Comparison of ENCODE assay signal across 1 cellular context in the genomic region with DNA sequence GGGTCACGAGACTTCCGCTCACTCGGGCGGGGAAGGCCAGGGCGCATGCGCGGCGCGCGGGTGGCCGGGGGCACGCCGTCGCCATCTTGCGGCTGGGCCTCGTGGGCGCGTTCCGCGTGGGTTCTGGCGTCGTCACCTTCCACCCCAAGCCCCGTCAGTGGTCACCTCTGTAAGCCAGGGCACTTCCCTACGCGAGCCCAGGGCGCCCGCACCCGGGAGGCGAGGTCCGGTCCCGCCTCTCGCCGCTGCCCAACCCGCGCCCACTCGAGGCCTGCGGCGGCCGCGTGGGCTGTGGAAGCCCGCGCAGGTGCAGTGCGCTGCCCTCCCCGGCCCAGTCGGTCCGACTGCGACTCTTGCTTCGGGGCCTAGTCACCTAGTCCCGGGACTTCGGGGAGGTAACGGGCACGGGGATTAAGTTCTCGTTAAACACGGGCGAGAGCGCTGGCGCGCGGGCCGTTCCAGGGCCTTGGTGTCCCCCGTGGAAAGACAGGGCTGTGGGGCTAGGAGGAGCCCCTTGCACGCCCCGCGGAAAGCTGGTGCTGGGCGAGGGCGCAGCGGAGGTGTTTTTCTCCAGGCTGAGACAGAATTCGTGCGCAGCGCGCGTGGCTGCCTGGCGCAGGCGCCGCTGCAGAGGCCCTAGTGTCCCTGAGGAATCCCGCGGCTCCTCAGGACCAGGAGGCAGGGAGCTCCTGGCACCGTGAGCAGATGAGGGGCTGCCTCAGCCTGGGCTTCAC.
A peak's percentile ranks its signal among the peaks of the same experiment; 100 is the strongest.
TF ChIP-seq lines count a peak whose summit lies in the region.

No MANE protein-coding gene starts in this region.

TF ChIP-seq in HepG2, 621 proteins besides CTCF, POLR2A, EP300 and RAD21 (continued from another document and continues in another):
- TF ChIP-seq, protein P1, sequence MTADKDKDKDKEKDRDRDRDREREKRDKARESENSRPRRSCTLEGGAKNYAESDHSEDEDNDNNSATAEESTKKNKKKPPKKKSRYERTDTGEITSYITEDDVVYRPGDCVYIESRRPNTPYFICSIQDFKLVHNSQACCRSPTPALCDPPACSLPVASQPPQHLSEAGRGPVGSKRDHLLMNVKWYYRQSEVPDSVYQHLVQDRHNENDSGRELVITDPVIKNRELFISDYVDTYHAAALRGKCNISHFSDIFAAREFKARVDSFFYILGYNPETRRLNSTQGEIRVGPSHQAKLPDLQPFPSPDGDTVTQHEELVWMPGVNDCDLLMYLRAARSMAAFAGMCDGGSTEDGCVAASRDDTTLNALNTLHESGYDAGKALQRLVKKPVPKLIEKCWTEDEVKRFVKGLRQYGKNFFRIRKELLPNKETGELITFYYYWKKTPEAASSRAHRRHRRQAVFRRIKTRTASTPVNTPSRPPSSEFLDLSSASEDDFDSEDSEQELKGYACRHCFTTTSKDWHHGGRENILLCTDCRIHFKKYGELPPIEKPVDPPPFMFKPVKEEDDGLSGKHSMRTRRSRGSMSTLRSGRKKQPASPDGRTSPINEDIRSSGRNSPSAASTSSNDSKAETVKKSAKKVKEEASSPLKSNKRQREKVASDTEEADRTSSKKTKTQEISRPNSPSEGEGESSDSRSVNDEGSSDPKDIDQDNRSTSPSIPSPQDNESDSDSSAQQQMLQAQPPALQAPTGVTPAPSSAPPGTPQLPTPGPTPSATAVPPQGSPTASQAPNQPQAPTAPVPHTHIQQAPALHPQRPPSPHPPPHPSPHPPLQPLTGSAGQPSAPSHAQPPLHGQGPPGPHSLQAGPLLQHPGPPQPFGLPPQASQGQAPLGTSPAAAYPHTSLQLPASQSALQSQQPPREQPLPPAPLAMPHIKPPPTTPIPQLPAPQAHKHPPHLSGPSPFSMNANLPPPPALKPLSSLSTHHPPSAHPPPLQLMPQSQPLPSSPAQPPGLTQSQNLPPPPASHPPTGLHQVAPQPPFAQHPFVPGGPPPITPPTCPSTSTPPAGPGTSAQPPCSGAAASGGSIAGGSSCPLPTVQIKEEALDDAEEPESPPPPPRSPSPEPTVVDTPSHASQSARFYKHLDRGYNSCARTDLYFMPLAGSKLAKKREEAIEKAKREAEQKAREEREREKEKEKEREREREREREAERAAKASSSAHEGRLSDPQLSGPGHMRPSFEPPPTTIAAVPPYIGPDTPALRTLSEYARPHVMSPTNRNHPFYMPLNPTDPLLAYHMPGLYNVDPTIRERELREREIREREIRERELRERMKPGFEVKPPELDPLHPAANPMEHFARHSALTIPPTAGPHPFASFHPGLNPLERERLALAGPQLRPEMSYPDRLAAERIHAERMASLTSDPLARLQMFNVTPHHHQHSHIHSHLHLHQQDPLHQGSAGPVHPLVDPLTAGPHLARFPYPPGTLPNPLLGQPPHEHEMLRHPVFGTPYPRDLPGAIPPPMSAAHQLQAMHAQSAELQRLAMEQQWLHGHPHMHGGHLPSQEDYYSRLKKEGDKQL (CRISPR knock-in tag; IDR thresholded peaks at IDR 0.05; ENCODE audit: low read depth): no peak; the same call in 1 of the 2 replicates
- TF ChIP-seq ZFP36 (IDR thresholded peaks at IDR 0.05; ENCODE audit: borderline replicate concordance, low read depth, low read length, partially characterized antibody) (no peak), CAMTA2 (CRISPR knock-in tag; IDR thresholded peaks at IDR 0.05; ENCODE audit: borderline replicate concordance) (peak; percentile 98), ZNF451 (CRISPR knock-in tag; IDR thresholded peaks at IDR 0.05) (peak; percentile 98), ZNF746 (CRISPR knock-in tag; IDR thresholded peaks at IDR 0.05) (peak; percentile 69; the same call in 1 of the 2 replicates), REXO4 (CRISPR knock-in tag; IDR thresholded peaks at IDR 0.05; ENCODE audit: borderline replicate concordance) (peak; percentile 96; the same call in 1 of the 2 replicates), GABPA (IDR thresholded peaks at IDR 0.05; ENCODE audit: low read depth, low read length) (no peak), GABPA (CRISPR knock-in tag; IDR thresholded peaks at IDR 0.05; ENCODE audit: low read depth) (no peak), KAT8 (CRISPR knock-in tag; IDR thresholded peaks at IDR 0.05) (peak; percentile 81), ZNF432 (CRISPR knock-in tag; IDR thresholded peaks at IDR 0.05; ENCODE audit: borderline replicate concordance) (no peak), ZNF430 (CRISPR knock-in tag; IDR thresholded peaks at IDR 0.05) (peak; percentile 87), SALL2 (CRISPR knock-in tag; IDR thresholded peaks at IDR 0.05) (peak; percentile 85), ARNT (IDR thresholded peaks at IDR 0.05) (no peak), HOXA3 (CRISPR knock-in tag; IDR thresholded peaks at IDR 0.05) (peak; percentile 98), MEF2D (CRISPR knock-in tag; IDR thresholded peaks at IDR 0.05) (no peak), HNRNPK (IDR thresholded peaks at IDR 0.05; ENCODE audit: low read depth, low read length, poor library complexity, severe bottlenecking) (peak; percentile 67), RNF2 (conservative IDR thresholded peaks at IDR 0.05; ENCODE audit: low read depth) (peak; percentile 98), ZNF556 (CRISPR knock-in tag; IDR thresholded peaks at IDR 0.05; ENCODE audit: borderline replicate concordance) (peak; percentile 93; the same call in 1 of the 2 replicates), ZNF737 (CRISPR knock-in tag; IDR thresholded peaks at IDR 0.05; ENCODE audit: borderline replicate concordance) (no peak; the same call in none of the 2 replicates), TEAD2 (CRISPR knock-in tag; IDR thresholded peaks at IDR 0.05) (peak; percentile 90), ZNF136 (CRISPR knock-in tag; IDR thresholded peaks at IDR 0.05; ENCODE audit: low read depth) (no peak), NKX3-1 (CRISPR knock-in tag; IDR thresholded peaks at IDR 0.05) (peak; percentile 85), EZH2 (conservative IDR thresholded peaks at IDR 0.05; ENCODE audit: low read depth, low read length) (no peak), ZNF891 (CRISPR knock-in tag; IDR thresholded peaks at IDR 0.05) (peak; percentile 97), ATRX (CRISPR knock-in tag; IDR thresholded peaks at IDR 0.05; ENCODE audit: borderline replicate concordance) (no peak), ZNF30 (CRISPR knock-in tag; IDR thresholded peaks at IDR 0.05) (peak; percentile 96), KDM6A (CRISPR knock-in tag; IDR thresholded peaks at IDR 0.05; ENCODE audit: low read depth) (0 out of 2 replicates have a peak, but pooled peaks have one; percentile 8)
- TF ChIP-seq, protein P2, sequence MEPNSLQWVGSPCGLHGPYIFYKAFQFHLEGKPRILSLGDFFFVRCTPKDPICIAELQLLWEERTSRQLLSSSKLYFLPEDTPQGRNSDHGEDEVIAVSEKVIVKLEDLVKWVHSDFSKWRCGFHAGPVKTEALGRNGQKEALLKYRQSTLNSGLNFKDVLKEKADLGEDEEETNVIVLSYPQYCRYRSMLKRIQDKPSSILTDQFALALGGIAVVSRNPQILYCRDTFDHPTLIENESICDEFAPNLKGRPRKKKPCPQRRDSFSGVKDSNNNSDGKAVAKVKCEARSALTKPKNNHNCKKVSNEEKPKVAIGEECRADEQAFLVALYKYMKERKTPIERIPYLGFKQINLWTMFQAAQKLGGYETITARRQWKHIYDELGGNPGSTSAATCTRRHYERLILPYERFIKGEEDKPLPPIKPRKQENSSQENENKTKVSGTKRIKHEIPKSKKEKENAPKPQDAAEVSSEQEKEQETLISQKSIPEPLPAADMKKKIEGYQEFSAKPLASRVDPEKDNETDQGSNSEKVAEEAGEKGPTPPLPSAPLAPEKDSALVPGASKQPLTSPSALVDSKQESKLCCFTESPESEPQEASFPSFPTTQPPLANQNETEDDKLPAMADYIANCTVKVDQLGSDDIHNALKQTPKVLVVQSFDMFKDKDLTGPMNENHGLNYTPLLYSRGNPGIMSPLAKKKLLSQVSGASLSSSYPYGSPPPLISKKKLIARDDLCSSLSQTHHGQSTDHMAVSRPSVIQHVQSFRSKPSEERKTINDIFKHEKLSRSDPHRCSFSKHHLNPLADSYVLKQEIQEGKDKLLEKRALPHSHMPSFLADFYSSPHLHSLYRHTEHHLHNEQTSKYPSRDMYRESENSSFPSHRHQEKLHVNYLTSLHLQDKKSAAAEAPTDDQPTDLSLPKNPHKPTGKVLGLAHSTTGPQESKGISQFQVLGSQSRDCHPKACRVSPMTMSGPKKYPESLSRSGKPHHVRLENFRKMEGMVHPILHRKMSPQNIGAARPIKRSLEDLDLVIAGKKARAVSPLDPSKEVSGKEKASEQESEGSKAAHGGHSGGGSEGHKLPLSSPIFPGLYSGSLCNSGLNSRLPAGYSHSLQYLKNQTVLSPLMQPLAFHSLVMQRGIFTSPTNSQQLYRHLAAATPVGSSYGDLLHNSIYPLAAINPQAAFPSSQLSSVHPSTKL (CRISPR knock-in tag; IDR thresholded peaks at IDR 0.05): peak; percentile 63
- TF ChIP-seq, protein P3, sequence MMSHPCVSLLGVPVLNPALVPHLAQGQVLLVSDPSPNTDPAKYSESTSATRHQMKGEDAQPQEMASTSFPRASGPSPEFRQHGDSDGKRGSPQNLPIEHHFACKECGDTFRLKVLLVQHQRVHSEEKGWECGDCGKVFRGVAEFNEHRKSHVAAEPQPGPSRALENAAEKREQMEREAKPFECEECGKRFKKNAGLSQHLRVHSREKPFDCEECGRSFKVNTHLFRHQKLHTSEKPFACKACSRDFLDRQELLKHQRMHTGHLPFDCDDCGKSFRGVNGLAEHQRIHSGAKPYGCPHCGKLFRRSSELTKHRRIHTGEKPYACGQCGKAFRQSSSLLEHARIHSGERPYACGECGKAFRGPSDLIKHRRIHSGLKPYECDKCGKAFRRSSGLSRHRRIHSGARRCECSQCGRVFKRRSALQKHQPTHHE (CRISPR knock-in tag; IDR thresholded peaks at IDR 0.05; ENCODE audit: borderline replicate concordance): peak; percentile 57
- TF ChIP-seq, protein P4, sequence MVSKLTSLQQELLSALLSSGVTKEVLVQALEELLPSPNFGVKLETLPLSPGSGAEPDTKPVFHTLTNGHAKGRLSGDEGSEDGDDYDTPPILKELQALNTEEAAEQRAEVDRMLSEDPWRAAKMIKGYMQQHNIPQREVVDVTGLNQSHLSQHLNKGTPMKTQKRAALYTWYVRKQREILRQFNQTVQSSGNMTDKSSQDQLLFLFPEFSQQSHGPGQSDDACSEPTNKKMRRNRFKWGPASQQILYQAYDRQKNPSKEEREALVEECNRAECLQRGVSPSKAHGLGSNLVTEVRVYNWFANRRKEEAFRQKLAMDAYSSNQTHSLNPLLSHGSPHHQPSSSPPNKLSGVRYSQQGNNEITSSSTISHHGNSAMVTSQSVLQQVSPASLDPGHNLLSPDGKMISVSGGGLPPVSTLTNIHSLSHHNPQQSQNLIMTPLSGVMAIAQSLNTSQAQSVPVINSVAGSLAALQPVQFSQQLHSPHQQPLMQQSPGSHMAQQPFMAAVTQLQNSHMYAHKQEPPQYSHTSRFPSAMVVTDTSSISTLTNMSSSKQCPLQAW (CRISPR knock-in tag; IDR thresholded peaks at IDR 0.05): 0 out of 2 replicates have a peak, but pooled peaks have one; percentile 4
- TF ChIP-seq, protein P5, sequence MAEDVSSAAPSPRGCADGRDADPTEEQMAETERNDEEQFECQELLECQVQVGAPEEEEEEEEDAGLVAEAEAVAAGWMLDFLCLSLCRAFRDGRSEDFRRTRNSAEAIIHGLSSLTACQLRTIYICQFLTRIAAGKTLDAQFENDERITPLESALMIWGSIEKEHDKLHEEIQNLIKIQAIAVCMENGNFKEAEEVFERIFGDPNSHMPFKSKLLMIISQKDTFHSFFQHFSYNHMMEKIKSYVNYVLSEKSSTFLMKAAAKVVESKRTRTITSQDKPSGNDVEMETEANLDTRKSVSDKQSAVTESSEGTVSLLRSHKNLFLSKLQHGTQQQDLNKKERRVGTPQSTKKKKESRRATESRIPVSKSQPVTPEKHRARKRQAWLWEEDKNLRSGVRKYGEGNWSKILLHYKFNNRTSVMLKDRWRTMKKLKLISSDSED (CRISPR knock-in tag; IDR thresholded peaks at IDR 0.05): 0 out of 2 replicates have a peak, but pooled peaks have one; percentile 75
- TF ChIP-seq, protein P6, sequence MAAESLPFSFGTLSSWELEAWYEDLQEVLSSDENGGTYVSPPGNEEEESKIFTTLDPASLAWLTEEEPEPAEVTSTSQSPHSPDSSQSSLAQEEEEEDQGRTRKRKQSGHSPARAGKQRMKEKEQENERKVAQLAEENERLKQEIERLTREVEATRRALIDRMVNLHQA (CRISPR knock-in tag; IDR thresholded peaks at IDR 0.05): 0 out of 2 replicates have a peak, but pooled peaks have one; percentile 73
- TF ChIP-seq, protein P7, sequence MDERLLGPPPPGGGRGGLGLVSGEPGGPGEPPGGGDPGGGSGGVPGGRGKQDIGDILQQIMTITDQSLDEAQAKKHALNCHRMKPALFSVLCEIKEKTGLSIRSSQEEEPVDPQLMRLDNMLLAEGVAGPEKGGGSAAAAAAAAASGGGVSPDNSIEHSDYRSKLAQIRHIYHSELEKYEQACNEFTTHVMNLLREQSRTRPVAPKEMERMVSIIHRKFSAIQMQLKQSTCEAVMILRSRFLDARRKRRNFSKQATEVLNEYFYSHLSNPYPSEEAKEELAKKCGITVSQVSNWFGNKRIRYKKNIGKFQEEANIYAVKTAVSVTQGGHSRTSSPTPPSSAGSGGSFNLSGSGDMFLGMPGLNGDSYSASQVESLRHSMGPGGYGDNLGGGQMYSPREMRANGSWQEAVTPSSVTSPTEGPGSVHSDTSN (CRISPR knock-in tag; IDR thresholded peaks at IDR 0.05): no peak; the same call in 1 of the 2 replicates
- TF ChIP-seq, protein P8, sequence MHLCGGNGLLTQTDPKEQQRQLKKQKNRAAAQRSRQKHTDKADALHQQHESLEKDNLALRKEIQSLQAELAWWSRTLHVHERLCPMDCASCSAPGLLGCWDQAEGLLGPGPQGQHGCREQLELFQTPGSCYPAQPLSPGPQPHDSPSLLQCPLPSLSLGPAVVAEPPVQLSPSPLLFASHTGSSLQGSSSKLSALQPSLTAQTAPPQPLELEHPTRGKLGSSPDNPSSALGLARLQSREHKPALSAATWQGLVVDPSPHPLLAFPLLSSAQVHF (CRISPR knock-in tag; IDR thresholded peaks at IDR 0.05): peak; percentile 98
- TF ChIP-seq, protein P9, sequence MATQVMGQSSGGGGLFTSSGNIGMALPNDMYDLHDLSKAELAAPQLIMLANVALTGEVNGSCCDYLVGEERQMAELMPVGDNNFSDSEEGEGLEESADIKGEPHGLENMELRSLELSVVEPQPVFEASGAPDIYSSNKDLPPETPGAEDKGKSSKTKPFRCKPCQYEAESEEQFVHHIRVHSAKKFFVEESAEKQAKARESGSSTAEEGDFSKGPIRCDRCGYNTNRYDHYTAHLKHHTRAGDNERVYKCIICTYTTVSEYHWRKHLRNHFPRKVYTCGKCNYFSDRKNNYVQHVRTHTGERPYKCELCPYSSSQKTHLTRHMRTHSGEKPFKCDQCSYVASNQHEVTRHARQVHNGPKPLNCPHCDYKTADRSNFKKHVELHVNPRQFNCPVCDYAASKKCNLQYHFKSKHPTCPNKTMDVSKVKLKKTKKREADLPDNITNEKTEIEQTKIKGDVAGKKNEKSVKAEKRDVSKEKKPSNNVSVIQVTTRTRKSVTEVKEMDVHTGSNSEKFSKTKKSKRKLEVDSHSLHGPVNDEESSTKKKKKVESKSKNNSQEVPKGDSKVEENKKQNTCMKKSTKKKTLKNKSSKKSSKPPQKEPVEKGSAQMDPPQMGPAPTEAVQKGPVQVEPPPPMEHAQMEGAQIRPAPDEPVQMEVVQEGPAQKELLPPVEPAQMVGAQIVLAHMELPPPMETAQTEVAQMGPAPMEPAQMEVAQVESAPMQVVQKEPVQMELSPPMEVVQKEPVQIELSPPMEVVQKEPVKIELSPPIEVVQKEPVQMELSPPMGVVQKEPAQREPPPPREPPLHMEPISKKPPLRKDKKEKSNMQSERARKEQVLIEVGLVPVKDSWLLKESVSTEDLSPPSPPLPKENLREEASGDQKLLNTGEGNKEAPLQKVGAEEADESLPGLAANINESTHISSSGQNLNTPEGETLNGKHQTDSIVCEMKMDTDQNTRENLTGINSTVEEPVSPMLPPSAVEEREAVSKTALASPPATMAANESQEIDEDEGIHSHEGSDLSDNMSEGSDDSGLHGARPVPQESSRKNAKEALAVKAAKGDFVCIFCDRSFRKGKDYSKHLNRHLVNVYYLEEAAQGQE (IDR thresholded peaks at IDR 0.05; ENCODE audit: borderline replicate concordance in 1 of 2, low read depth in 1 of 2, low read length in 2 of 2): peak in 1 of 2 experiments; percentile 51; a peak in 1 of 4 replicates
